ENCODE assay signal across 8 cellular contexts in the genomic region with DNA sequence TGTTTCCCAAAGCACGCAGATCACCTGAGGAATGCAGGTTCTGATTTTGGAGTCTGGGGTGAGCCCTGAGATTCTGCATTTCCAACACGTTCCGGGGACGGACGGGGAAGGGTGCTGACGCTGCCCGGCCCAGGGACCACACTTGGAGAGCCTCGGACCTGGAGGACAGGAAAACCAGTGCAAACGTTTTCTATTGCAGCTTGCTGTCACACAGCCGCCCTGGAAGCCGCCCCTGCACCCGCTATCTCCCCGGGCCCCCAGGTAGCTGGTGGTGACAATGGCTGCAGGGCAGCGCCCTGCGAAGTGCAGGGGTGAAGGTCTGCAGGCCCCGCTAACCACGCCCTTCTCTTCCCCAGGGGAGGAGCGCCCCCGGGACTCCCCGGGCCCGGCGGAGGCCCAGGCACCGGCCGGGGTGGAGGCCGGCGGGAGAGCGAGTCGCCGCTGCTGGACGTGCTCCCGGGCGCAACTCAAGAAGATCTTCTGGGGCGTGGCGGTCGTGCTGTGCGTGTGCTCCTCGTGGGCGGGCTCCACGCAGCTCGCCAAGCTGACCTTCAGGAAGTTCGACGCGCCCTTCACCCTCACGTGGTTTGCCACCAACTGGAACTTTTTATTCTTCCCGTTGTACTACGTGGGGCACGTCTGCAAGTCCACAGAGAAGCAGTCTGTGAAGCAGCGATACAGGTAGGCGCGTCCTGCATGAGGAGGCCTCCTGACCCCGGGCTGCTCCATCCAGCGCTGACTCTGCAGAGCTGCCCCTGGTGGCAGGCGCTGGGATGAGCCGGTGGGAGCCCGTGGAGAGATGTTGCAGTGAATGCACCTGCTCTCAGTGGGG.
A peak's percentile ranks its signal among the peaks of the same experiment; 100 is the strongest.
DNase-seq lines count a peak whose midpoint lies in the region; ATAC-seq and TF ChIP-seq lines count a peak whose summit lies in the region.
"Had no signal": no experiment of that assay in that cellular context is flagged by ENCODE, and none has a peak within 500 bp of the region (broad histone marks: within the 10 kb centered on the region; RNA-seq: fewer than 3 reads in every experiment).

No MANE protein-coding gene starts in this region.

- H3K4me3 ChIP-seq in effector memory CD4-positive, alpha-beta T cell (ENCODE audit: insufficient read depth, low read depth, low read length, poor library complexity, severe bottlenecking): no peak overlapping the region

- no peak overlapping the region for H3K27ac ChIP-seq in effector memory CD4-positive, alpha-beta T cell (ENCODE audit: insufficient read depth, low read length, poor library complexity, severe bottlenecking)

- H3K4me3 Mint-ChIP-seq in HFFc6: no peak overlapping the region
- H3K4me3 Mint-ChIP-seq in natural killer cell treated with Interleukin-12 subunit alpha and Interleukin-12 subunit beta and Interleukin-15 and Interleukin-18, amount 100 ng/mL, for 72 hours: peak overlapping the region; percentile 34

- no peaks in the 10 kb centered on the region for H3K36me3 Mint-ChIP-seq in HFFc6 (ENCODE audit: low read depth)
- no peaks in the 10 kb centered on the region for H3K36me3 Mint-ChIP-seq in activated naive CD4-positive, alpha-beta T cell treated with anti-CD3 and anti-CD28 coated beads, Interleukin-2, amount 50 U/mL, for 72 hours
- no peaks in the 10 kb centered on the region for H3K36me3 Mint-ChIP-seq in natural killer cell treated with Interleukin-12 subunit alpha and Interleukin-12 subunit beta and Interleukin-15 and Interleukin-18, amount 100 ng/mL, for 72 hours

- DNase-seq in ELF-1 (ENCODE audit: low read depth, low spot score) (peak; percentile 64), HFFc6 (no peak), inferior parietal cortex (ENCODE audit: extremely low spot score) (no peak)
- DNase-seq in activated naive CD4-positive, alpha-beta T cell treated with anti-CD3 and anti-CD28 coated beads, Interleukin-2, amount 50 U/mL, for 72 hours (ENCODE audit: low spot score in 2 of 2): no peak
- DNase-seq in natural killer cell treated with Interleukin-12 subunit alpha and Interleukin-12 subunit beta and Interleukin-15 and Interleukin-18, amount 100 ng/mL, for 72 hours (ENCODE audit: low spot score): no peak
- DNase-seq in effector memory CD4-positive, alpha-beta T cell: no peak
- DNase-seq: NCI-H2227 treated with DMSO at 0.1 percent for 48 hours had no signal

- peak; percentile 28 to 48 for ATAC-seq in activated naive CD4-positive, alpha-beta T cell treated with anti-CD3 and anti-CD28 coated beads, Interleukin-2, amount 50 U/mL, for 72 hours
- peak in 1 of 2 donors; percentile 58 for ATAC-seq in natural killer cell treated with Interleukin-12 subunit alpha and Interleukin-12 subunit beta and Interleukin-15 and Interleukin-18, amount 100 ng/mL, for 72 hours
- no peak for ATAC-seq in GM21515 (IDR thresholded peaks at IDR 0.05; ENCODE audit: unreplicated experiment)

- no peaks in the 10 kb centered on the region for H3K9me3 ChIP-seq in effector memory CD4-positive, alpha-beta T cell (ENCODE audit: control insufficient read depth, low read length)

- H3K9me3 Mint-ChIP-seq in HFFc6: peaks cover 12% of the 10 kb centered on the region; the same call in 1 of the 2 replicates
- H3K9me3 Mint-ChIP-seq in activated naive CD4-positive, alpha-beta T cell treated with anti-CD3 and anti-CD28 coated beads, Interleukin-2, amount 50 U/mL, for 72 hours: no peaks in the 10 kb centered on the region
- no peaks in the 10 kb centered on the region for H3K9me3 Mint-ChIP-seq in natural killer cell treated with Interleukin-12 subunit alpha and Interleukin-12 subunit beta and Interleukin-15 and Interleukin-18, amount 100 ng/mL, for 72 hours

- no peaks in the 10 kb centered on the region for H3K27me3 ChIP-seq in effector memory CD4-positive, alpha-beta T cell (replicated peaks; ENCODE audit: control insufficient read depth, insufficient read depth, low read length, poor library complexity, severe bottlenecking)

- no peaks in the 10 kb centered on the region for H3K4me1 ChIP-seq in effector memory CD4-positive, alpha-beta T cell (ENCODE audit: control insufficient read depth, insufficient read depth, low read length, poor library complexity, severe bottlenecking)

- no peaks in the 10 kb centered on the region for H3K4me1 Mint-ChIP-seq in HFFc6 (ENCODE audit: low read depth)
- peaks cover 21 to 22% of the 10 kb centered on the region in 2 donors for H3K4me1 Mint-ChIP-seq in natural killer cell treated with Interleukin-12 subunit alpha and Interleukin-12 subunit beta and Interleukin-15 and Interleukin-18, amount 100 ng/mL, for 72 hours (ENCODE audit: low read depth in 2 of 2)

- H3K27ac Mint-ChIP-seq in HFFc6: no peak overlapping the region
- H3K27ac Mint-ChIP-seq in activated naive CD4-positive, alpha-beta T cell treated with anti-CD3 and anti-CD28 coated beads, Interleukin-2, amount 50 U/mL, for 72 hours: no peak overlapping the region
- peak overlapping the region in 1 of 2 donors; percentile 19 for H3K27ac Mint-ChIP-seq in natural killer cell treated with Interleukin-12 subunit alpha and Interleukin-12 subunit beta and Interleukin-15 and Interleukin-18, amount 100 ng/mL, for 72 hours

- no peaks in the 10 kb centered on the region for H3K36me3 ChIP-seq in effector memory CD4-positive, alpha-beta T cell (ENCODE audit: control insufficient read depth, insufficient read depth, low read length)

- H3K27me3 Mint-ChIP-seq in HFFc6 (ENCODE audit: insufficient read depth): peaks cover 1% of the 10 kb centered on the region; the same call in 1 of the 2 replicates
- peaks cover 52 to 58% of the 10 kb centered on the region in 2 donors for H3K27me3 Mint-ChIP-seq in natural killer cell treated with Interleukin-12 subunit alpha and Interleukin-12 subunit beta and Interleukin-15 and Interleukin-18, amount 100 ng/mL, for 72 hours

- peak; percentile 27; the same call in 1 of the 2 replicates for TF ChIP-seq CTCF in HFFc6 (IDR thresholded peaks at IDR 0.05)
